ENCODE assay signal across 9 cellular contexts in genomic region chr1:27633640-27634165, GRCh38. TPM values are rescaled to one million over a fixed set of nuclear protein-coding genes. Genes with fewer than 3 reads are reported as not detected.
DNase-seq lines count a peak whose midpoint lies in the region; ATAC-seq and TF ChIP-seq lines count a peak whose summit lies in the region.
"Had no signal": no experiment of that assay in that cellular context is flagged by ENCODE, and none has a peak within 500 bp of the region (broad histone marks: within the 10 kb centered on the region; RNA-seq: fewer than 3 reads in every experiment).

No MANE protein-coding gene starts in this region.

- TF ChIP-seq CTCF in spleen (IDR thresholded peaks at IDR 0.05 in 8 of 11, conservative IDR thresholded peaks at IDR 0.05 in 3 of 11): no peak

- H3K27me3 Mint-ChIP-seq in activated T-helper 1 cell treated with anti-CD3 and anti-CD28 coated beads, Interleukin-12 subunit alpha, Interleukin-12 subunit beta, Interleukin-2, Interleukin-4 antibody, amounts not matched to agents 30 ng/mL and 10 ng/mL and 1 ng/mL, durations not matched to agents 14 hours and 24 hours and 36 hours (ENCODE audit: insufficient read depth): no peaks in the 10 kb centered on the region

- no peaks in the 10 kb centered on the region for H3K36me3 Mint-ChIP-seq in activated T-helper 1 cell treated with anti-CD3 and anti-CD28 coated beads, Interleukin-12 subunit alpha, Interleukin-12 subunit beta, Interleukin-2, Interleukin-4 antibody, amounts not matched to agents 30 ng/mL and 10 ng/mL and 1 ng/mL, durations not matched to agents 14 hours and 24 hours and 36 hours (ENCODE audit: low read depth)

- H3K27ac ChIP-seq in iPS-18a (ENCODE audit: low read length): no peak overlapping the region
- peak overlapping the region; percentile 79 to 98 (median 93) for H3K27ac ChIP-seq in spleen

- DNase-seq in H7: no peak
- no peak for DNase-seq in activated T-helper 1 cell treated with anti-CD3 and anti-CD28 coated beads, Interleukin-12 subunit alpha, Interleukin-12 subunit beta, Interleukin-2, Interleukin-4 antibody, amounts not matched to agents 30 ng/mL and 10 ng/mL and 1 ng/mL, durations not matched to agents 14 hours and 24 hours and 36 hours (ENCODE audit: low spot score)
- DNase-seq in spleen: peak; percentile 76
- no peak for DNase-seq in DMS79 treated with DMSO at 0.1 percent for 48 hours (lab: John Stamatoyannopoulos, UW)
- no peak for DNase-seq in cerebellar nuclear complex (lab: John Stamatoyannopoulos, UW)
- DNase-seq: NCI-H1436 treated with DMSO at 0.1 percent for 48 hours had no signal

- H3K4me3 ChIP-seq in H7 (ENCODE audit: insufficient read depth, low read depth, low read length) (peak overlapping the region; percentile 64), iPS-18a (ENCODE audit: low read length) (peak overlapping the region; percentile 60), spleen (peak overlapping the region; percentile 31 to 74 (median 49))

- H3K27me3 ChIP-seq in H7 (ENCODE audit: control insufficient read depth, insufficient read depth, low read length) (peaks cover 26% of the 10 kb centered on the region), iPS-18a (ENCODE audit: control insufficient read depth, insufficient read depth, low read length) (peaks cover 36% of the 10 kb centered on the region), spleen (replicated peaks in 1 of 7) (no peaks in the 10 kb centered on the region)

- H3K9me3 ChIP-seq in iPS-18a (ENCODE audit: control insufficient read depth, low read depth, low read length) (no peaks in the 10 kb centered on the region), spleen (no peaks in the 10 kb centered on the region)

- ATAC-seq in HG02884 (IDR thresholded peaks at IDR 0.05; ENCODE audit: unreplicated experiment) (no peak), GM21526 (IDR thresholded peaks at IDR 0.05; ENCODE audit: low FRiP score, unreplicated experiment) (no peak)

- intact Hi-C loops in activated T-helper 1 cell treated with anti-CD3 and anti-CD28 coated beads, Interleukin-12 subunit alpha, Interleukin-12 subunit beta, Interleukin-2, Interleukin-4 antibody, amounts not matched to agents 30 ng/mL and 10 ng/mL and 1 ng/mL, durations not matched to agents 14 hours and 24 hours and 36 hours (cut with micrococcal nuclease): loop anchor here (1.0 to 2.0 kb wide), 2 partner anchors 9 to 65 kb away; no protein-coding TSS in a partner anchor
- intact Hi-C loops in spleen (cut with DNase I; ENCODE audit: low total_unique reads): no loop called here

- H3K4me1 Mint-ChIP-seq in activated T-helper 1 cell treated with anti-CD3 and anti-CD28 coated beads, Interleukin-12 subunit alpha, Interleukin-12 subunit beta, Interleukin-2, Interleukin-4 antibody, amounts not matched to agents 30 ng/mL and 10 ng/mL and 1 ng/mL, durations not matched to agents 14 hours and 24 hours and 36 hours (ENCODE audit: low read depth): peaks cover 77% of the 10 kb centered on the region

- no peak for TF ChIP-seq POLR2A in spleen (IDR thresholded peaks at IDR 0.05)

- 19 to 64% (median 23%) methylated on average over 4 to 14 of the region's 14 CpGs for WGBS in spleen, 5 donors

- no peak overlapping the region for H3K9ac ChIP-seq in iPS-18a (ENCODE audit: low read length)

- H3K4me3 Mint-ChIP-seq in activated T-helper 1 cell treated with anti-CD3 and anti-CD28 coated beads, Interleukin-12 subunit alpha, Interleukin-12 subunit beta, Interleukin-2, Interleukin-4 antibody, amounts not matched to agents 30 ng/mL and 10 ng/mL and 1 ng/mL, durations not matched to agents 14 hours and 24 hours and 36 hours: peak overlapping the region; percentile 70

- H3K36me3 ChIP-seq in H7 (replicated peaks; ENCODE audit: control insufficient read depth, insufficient read depth, low read length) (no peaks in the 10 kb centered on the region), iPS-18a (ENCODE audit: control insufficient read depth, low read depth, low read length) (no peaks in the 10 kb centered on the region), spleen (no peaks in the 10 kb centered on the region)

- no peaks in the 10 kb centered on the region for H3K9me3 Mint-ChIP-seq in activated T-helper 1 cell treated with anti-CD3 and anti-CD28 coated beads, Interleukin-12 subunit alpha, Interleukin-12 subunit beta, Interleukin-2, Interleukin-4 antibody, amounts not matched to agents 30 ng/mL and 10 ng/mL and 1 ng/mL, durations not matched to agents 14 hours and 24 hours and 36 hours

- H3K4me1 ChIP-seq in iPS-18a (ENCODE audit: control insufficient read depth, low read depth, low read length): peaks cover 12% of the 10 kb centered on the region
- H3K4me1 ChIP-seq in spleen: peaks cover 61 to 100% (median 88%) of the 10 kb centered on the region in 6 donors

- peak overlapping the region; percentile 93 for H3K27ac Mint-ChIP-seq in activated T-helper 1 cell treated with anti-CD3 and anti-CD28 coated beads, Interleukin-12 subunit alpha, Interleukin-12 subunit beta, Interleukin-2, Interleukin-4 antibody, amounts not matched to agents 30 ng/mL and 10 ng/mL and 1 ng/mL, durations not matched to agents 14 hours and 24 hours and 36 hours

RNA-seq across cellular contexts. Expression of gene FGR, which starts 1.3 kb away (rescaled TPM):
- total RNA-seq in H7 (2014; rRNA removed; shearing (Covaris generic)): 0.07 and 0.30 TPM in 2 replicates
- total RNA-seq in activated T-helper 1 cell treated with anti-CD3 and anti-CD28 coated beads, Interleukin-12 subunit alpha, Interleukin-12 subunit beta, Interleukin-2, Interleukin-4 antibody, amounts not matched to agents 30 ng/mL and 10 ng/mL and 1 ng/mL, durations not matched to agents 14 hours and 24 hours and 36 hours: 0.21 and 0.27 TPM in 2 replicates
- total RNA-seq in spleen: 100 to 1,000 TPM in 6 of 7 donors, 10 to 100 TPM in 1; 90.5 to 249 (median 134) TPM
- 10 to 100 TPM; 44.7 to 94.2 (median 78.6) TPM for polyA plus RNA-seq in spleen

RNA-seq across cellular contexts. Expression of gene AHDC1, which starts 29.8 kb away (rescaled TPM):
- 8.8 and 11.2 TPM in 2 replicates for total RNA-seq in H7 (2014; rRNA removed; shearing (Covaris generic))
- 33.7 and 33.9 TPM in 2 replicates for total RNA-seq in activated T-helper 1 cell treated with anti-CD3 and anti-CD28 coated beads, Interleukin-12 subunit alpha, Interleukin-12 subunit beta, Interleukin-2, Interleukin-4 antibody, amounts not matched to agents 30 ng/mL and 10 ng/mL and 1 ng/mL, durations not matched to agents 14 hours and 24 hours and 36 hours
- total RNA-seq in spleen: 100 to 1,000 TPM in 1 of 7 donors, 10 to 100 TPM in 6; 35.1 to 104 (median 54.6) TPM
- polyA plus RNA-seq in spleen: 10 to 100 TPM in 1 of 3 donors, 1 to 10 TPM in 2; 3.2 to 24.2 (median 4.3) TPM

RNA-seq across cellular contexts. Expression of gene IFI6, which starts 38.3 kb away (rescaled TPM):
- total RNA-seq in H7 (2014; rRNA removed; shearing (Covaris generic)): 3.3 and 5.8 TPM in 2 replicates
- 71.7 and 85.6 TPM in 2 replicates for total RNA-seq in activated T-helper 1 cell treated with anti-CD3 and anti-CD28 coated beads, Interleukin-12 subunit alpha, Interleukin-12 subunit beta, Interleukin-2, Interleukin-4 antibody, amounts not matched to agents 30 ng/mL and 10 ng/mL and 1 ng/mL, durations not matched to agents 14 hours and 24 hours and 36 hours
- 10 to 100 TPM; 41.6 to 85.8 (median 48.6) TPM for total RNA-seq in spleen
- polyA plus RNA-seq in spleen: 10 to 100 TPM; 50.7 to 85.5 (median 74.7) TPM

Comparison
In these comparisons a context has a peak if more than half of its experiments do, and no peak if none do; other contexts are left out.
1. RNA of gene FGR, which starts 1.3 kb away (total RNA-seq): 90.5 to 249 TPM in spleen; 0.21 to 0.27 TPM in activated T-helper 1 cell treated with anti-CD3 and anti-CD28 coated beads, Interleukin-12 subunit alpha, Interleukin-12 subunit beta, Interleukin-2, Interleukin-4 antibody, amounts not matched to agents 30 ng/mL and 10 ng/mL and 1 ng/mL, durations not matched to agents 14 hours and 24 hours and 36 hours and 0.07 to 0.30 TPM in H7; every median in the first group is over 10 times any median in the second.
2. Peak in every context shown above with its lines, with median percentiles within 50 percentile points of each other: H3K4me3 ChIP-seq.